11 cellular contexts compared by ENCODE assay signal in genomic region chr13:33229446-33230177, GRCh38. TPM values are rescaled to one million over a fixed set of nuclear protein-coding genes. Genes with fewer than 3 reads are reported as not detected.
DNase-seq lines count a peak whose midpoint lies in the region; ATAC-seq and TF ChIP-seq lines count a peak whose summit lies in the region.
"Had no signal": no experiment of that assay in that cellular context is flagged by ENCODE, and none has a peak within 500 bp of the region (broad histone marks: within the 10 kb centered on the region; RNA-seq: fewer than 3 reads in every experiment).

No MANE protein-coding gene starts in this region.

- H3K27ac ChIP-seq in adrenal gland (peak overlapping the region; percentile 11 to 69 (median 20)), right atrium auricular region (peak overlapping the region; percentile 65 to 69), WERI-Rb-1 (no peak overlapping the region)

- no peak for TF ChIP-seq POLR2A in adrenal gland (IDR thresholded peaks at IDR 0.05)

- peaks cover 7% of the 10 kb centered on the region for H3K4me1 Mint-ChIP-seq in activated CD4-positive, alpha-beta T cell treated with anti-CD3 and anti-CD28 coated beads for 36 hours

- DNase-seq in EL: peak; percentile 58
- DNase-seq in adrenal gland: no peak
- no peak for DNase-seq in right atrium auricular region (ENCODE audit: low spot score)
- DNase-seq in sciatic nerve (ENCODE audit: low spot score): no peak
- DNase-seq in activated CD4-positive, alpha-beta T cell treated with anti-CD3 and anti-CD28 coated beads for 36 hours: no peak
- DNase-seq in AG08396 (ENCODE audit: low spot score): no peak
- DNase-seq in WERI-Rb-1: no peak
- DNase-seq: activated B cell treated with CpG ODN at 0.5 μM for 24 hours had no signal

- no peaks in the 10 kb centered on the region for H3K27me3 ChIP-seq in adrenal gland
- H3K27me3 ChIP-seq in right atrium auricular region: no peaks in the 10 kb centered on the region
- no peaks in the 10 kb centered on the region for H3K27me3 ChIP-seq in WERI-Rb-1 (ENCODE audit: insufficient read depth, low read depth, severe bottlenecking)

- H3K27me3 Mint-ChIP-seq in activated CD4-positive, alpha-beta T cell treated with anti-CD3 and anti-CD28 coated beads for 36 hours: peaks cover 6% of the 10 kb centered on the region

- no peaks in the 10 kb centered on the region for H3K9me3 ChIP-seq in adrenal gland (replicated peaks in 1 of 3)
- H3K9me3 ChIP-seq in right atrium auricular region: peaks cover 0 to 2% of the 10 kb centered on the region in 2 donors
- no peaks in the 10 kb centered on the region for H3K9me3 ChIP-seq in WERI-Rb-1 (ENCODE audit: severe bottlenecking)

- CTCF ChIA-PET in activated CD4-positive, alpha-beta T cell treated with anti-CD3 and anti-CD28 coated beads for 36 hours (lab: Charles Lee): interaction anchor here (0.6 to 1.3 kb wide), 7 partner anchors 20 to 401 kb away, joined by 3 to 4 read pairs (median 3); no protein-coding TSS in a partner anchor

- H3K4me1 ChIP-seq in adrenal gland (replicated peaks in 1 of 2): peaks cover 8 to 30% of the 10 kb centered on the region in 2 donors
- H3K4me1 ChIP-seq in right atrium auricular region: peaks cover 0 to 71% of the 10 kb centered on the region in 2 donors

- peaks cover 14% of the 10 kb centered on the region for H3K9me3 Mint-ChIP-seq in activated CD4-positive, alpha-beta T cell treated with anti-CD3 and anti-CD28 coated beads for 36 hours (ENCODE audit: low read depth)

- 81 to 90% (median 88%) methylated on average over 10 of the region's 10 CpGs for WGBS in adrenal gland, 4 donors

- ATAC-seq in sciatic nerve (peak; percentile 93), HG02938 (IDR thresholded peaks at IDR 0.05; ENCODE audit: unreplicated experiment) (no peak)
- ATAC-seq in activated CD4-positive, alpha-beta T cell treated with anti-CD3 and anti-CD28 coated beads for 36 hours: no peak
- ATAC-seq: HCT116; natural killer cell treated with Interleukin-12 subunit alpha and Interleukin-12 subunit beta and Interleukin-15 and Interleukin-18, amount 100 ng/mL, for 72 hours had no signal

- H3K4me3 ChIP-seq in adrenal gland: no peak overlapping the region
- H3K4me3 ChIP-seq in right atrium auricular region: no peak overlapping the region
- no peak overlapping the region for H3K4me3 ChIP-seq in WERI-Rb-1 (ENCODE audit: low read depth, low read length)

- H3K36me3 Mint-ChIP-seq in activated CD4-positive, alpha-beta T cell treated with anti-CD3 and anti-CD28 coated beads for 36 hours (ENCODE audit: low read depth): peaks cover 4% of the 10 kb centered on the region
- H3K36me3 Mint-ChIP-seq: natural killer cell treated with Interleukin-12 subunit alpha and Interleukin-12 subunit beta and Interleukin-15 and Interleukin-18, amount 100 ng/mL, for 72 hours had no signal

- intact Hi-C loops in adrenal gland (cut with DNase I): no loop called here
- intact Hi-C loops in sciatic nerve (cut with DNase I): no loop called here
- intact Hi-C loops in activated CD4-positive, alpha-beta T cell treated with anti-CD3 and anti-CD28 coated beads for 36 hours (cut with DNase I, micrococcal nuclease): loop anchor here (2.0 to 10.0 kb wide), 3 partner anchors 493 to 1935 kb away; no protein-coding TSS in a partner anchor

- H3K4me3 Mint-ChIP-seq in activated CD4-positive, alpha-beta T cell treated with anti-CD3 and anti-CD28 coated beads for 36 hours: no peak overlapping the region
- H3K4me3 Mint-ChIP-seq: activated B cell treated with CpG ODN at 0.5 μM for 24 hours; natural killer cell treated with Interleukin-12 subunit alpha and Interleukin-12 subunit beta and Interleukin-15 and Interleukin-18, amount 100 ng/mL, for 72 hours had no signal

- H3K36me3 ChIP-seq in adrenal gland (replicated peaks in 1 of 2): no peaks in the 10 kb centered on the region
- H3K36me3 ChIP-seq in right atrium auricular region: peaks cover 13% of the 10 kb centered on the region
- H3K36me3 ChIP-seq in WERI-Rb-1: no peaks in the 10 kb centered on the region

- TF ChIP-seq CTCF in adrenal gland (IDR thresholded peaks at IDR 0.05) (no peak), right atrium auricular region (IDR thresholded peaks at IDR 0.05) (no peak), WERI-Rb-1 (IDR thresholded peaks at IDR 0.05; ENCODE audit: low read depth, low read length) (no peak)

- POLR2A ChIA-PET in activated CD4-positive, alpha-beta T cell treated with anti-CD3 and anti-CD28 coated beads for 36 hours (lab: Charles Lee): no interaction called here

- no peak overlapping the region for H3K27ac Mint-ChIP-seq in activated CD4-positive, alpha-beta T cell treated with anti-CD3 and anti-CD28 coated beads for 36 hours
- H3K27ac Mint-ChIP-seq: activated B cell treated with CpG ODN at 0.5 μM for 24 hours; natural killer cell treated with Interleukin-12 subunit alpha and Interleukin-12 subunit beta and Interleukin-15 and Interleukin-18, amount 100 ng/mL, for 72 hours had no signal

RNA-seq across cellular contexts. Expression of gene STARD13, which starts 55.9 kb away (rescaled TPM):
- total RNA-seq in adrenal gland (10 to 100 TPM; 14.6 to 79.8 (median 40.2) TPM), right atrium auricular region (10 to 100 TPM; 21.6 to 23.3 TPM), sciatic nerve (151 TPM)
- 10 to 100 TPM; 10.5 to 14.4 (median 13.1) TPM for polyA plus RNA-seq in adrenal gland
- under 1 TPM; 0.35 to 0.57 TPM for total RNA-seq in activated CD4-positive, alpha-beta T cell treated with anti-CD3 and anti-CD28 coated beads for 36 hours

Comparison
In these comparisons a context has a peak if more than half of its experiments do, and no peak if none do; other contexts are left out.
1. RNA of gene STARD13, which starts 55.9 kb away (total RNA-seq): 151 TPM in sciatic nerve (single experiment), 14.6 to 79.8 TPM in adrenal gland and 21.6 to 23.3 TPM in right atrium auricular region; 0.35 to 0.57 TPM in activated CD4-positive, alpha-beta T cell treated with anti-CD3 and anti-CD28 coated beads for 36 hours; every median in the first group is over 4 times any median in the second.
2. intact Hi-C loops: an anchor here in activated CD4-positive, alpha-beta T cell treated with anti-CD3 and anti-CD28 coated beads for 36 hours (2.0 to 10.0 kb wide); none called in adrenal gland and sciatic nerve.